In the genomic region with DNA sequence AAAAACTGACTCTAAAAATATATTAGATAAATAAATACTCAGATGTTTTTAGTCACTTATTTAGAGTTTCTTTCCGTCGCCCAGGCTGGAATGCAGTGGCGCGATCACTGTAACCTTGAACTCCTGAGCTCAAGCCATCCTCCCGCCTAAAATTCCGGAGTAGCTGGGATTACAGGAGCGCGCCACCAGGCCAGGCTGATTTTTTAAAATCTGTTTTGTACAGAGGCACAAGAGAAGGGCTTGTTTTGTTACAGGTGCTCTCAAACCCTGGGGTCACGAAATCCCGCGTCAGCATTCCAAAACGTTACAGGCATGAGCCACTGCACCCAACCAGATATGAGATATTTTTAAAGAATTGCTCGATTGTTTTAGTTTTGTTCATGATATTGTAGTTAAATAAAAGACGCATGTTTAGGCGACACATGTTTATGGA, we compare ENCODE assay signal across 39 cellular contexts.
"Had no signal": no experiment of that assay in that cellular context is flagged by ENCODE, and none has a peak within 500 bp of the region (broad histone marks: within the 10 kb centered on the region; RNA-seq: fewer than 3 reads in every experiment).

No MANE protein-coding gene starts in this region.

- H3K4me3 ChIP-seq: adrenal gland, body of pancreas, breast epithelium, cardiac muscle cell, coronary artery, dorsolateral prefrontal cortex, esophagus squamous epithelium, gastroesophageal sphincter, heart left ventricle had no signal

- H3K9me3 Mint-ChIP-seq: activated naive CD4-positive, alpha-beta T cell treated with anti-CD3 and anti-CD28 coated beads, Interleukin-2, amount 50 U/mL, for 24 hours; activated T-helper 1 cell treated with anti-CD3 and anti-CD28 coated beads, Interleukin-12 subunit alpha, Interleukin-12 subunit beta, Interleukin-2, Interleukin-4 antibody, amounts not matched to agents 30 ng/mL and 10 ng/mL and 1 ng/mL, durations not matched to agents 14 hours and 24 hours and 36 hours; activated T-helper 2 cell treated with anti-CD3 and anti-CD28 coated beads, Interferon-gamma antibody, Interleukin-2, Interleukin-4, amounts not matched to agents 10 μg/mL and 5 μg/mL and 100 μg/mL, durations not matched to agents 14 hours and 24 hours and 36 hours; dendritic cell treated with granulocyte-macrophage colony-stimulating factor and Interleukin-4, amounts not matched to agents 40 ng/mL and 50 ng/mL, for 4 days; endodermal cell; T-helper 2 cell treated with Interferon-gamma antibody and Interleukin-4, amounts not matched to agents 5 μg/mL and 100 μg/mL, for 36 hours had no signal

- DNase-seq: activated B cell treated with CpG ODN at 0.5 μM for 24 hours; activated CD4-positive, alpha-beta memory T cell treated with anti-CD3 and anti-CD28 coated beads for 36 hours; activated CD4-positive, alpha-beta T cell treated with anti-CD3 and anti-CD28 coated beads for 36 hours; activated CD4-positive, alpha-beta T cell treated with anti-CD3 and anti-CD28 coated beads, Interleukin-2, amount 10 ng/mL, durations not matched to agents 24 days and 14 days; activated CD8-positive, alpha-beta memory T cell treated with anti-CD3 and anti-CD28 coated beads, Interleukin-2, amount 10 ng/mL, durations not matched to agents 7 days and 5 days; activated CD8-positive, alpha-beta memory T cell treated with anti-CD3 and anti-CD28 coated beads, Interleukin-2, amount 50 U/mL, for 4 hours; activated CD8-positive, alpha-beta T cell treated with anti-CD3 and anti-CD28 coated beads, Interleukin-2, amount 10 ng/mL, durations not matched to agents 7 days and 5 days; activated effector memory CD4-positive, alpha-beta T cell treated with anti-CD3 and anti-CD28 coated beads, Interleukin-2, amount 50 U/mL, for 16 hours; activated naive CD4-positive, alpha-beta T cell treated with anti-CD3 and anti-CD28 coated beads for 36 hours; activated naive CD8-positive, alpha-beta T cell treated with anti-CD3 and anti-CD28 coated beads for 36 hours; activated naive CD8-positive, alpha-beta T cell treated with anti-CD3 and anti-CD28 coated beads, Interleukin-2, amount 50 U/mL, for 24 hours; activated T-cell treated with anti-CD3 and anti-CD28 coated beads, Interleukin-2, amount 50 U/mL, for 1 hour; activated T-cell treated with anti-CD3 and anti-CD28 coated beads, Interleukin-2, amount 50 U/mL, for 48 hours; adrenal gland; amygdala; aorta; body of pancreas; central memory CD4-positive, alpha-beta T cell; cerebellar nuclear complex; dorsolateral prefrontal cortex; effector memory CD4-positive, alpha-beta T cell; endodermal cell; esophagus squamous epithelium; foreskin melanocyte; heart left ventricle; hypothalamus; T-helper 17 cell; T1000; WERI-Rb-1 had no signal

- H3K4me3 Mint-ChIP-seq: activated B cell treated with CpG ODN at 0.5 μM for 24 hours; activated CD4-positive, alpha-beta memory T cell treated with anti-CD3 and anti-CD28 coated beads for 36 hours; activated CD4-positive, alpha-beta T cell treated with anti-CD3 and anti-CD28 coated beads for 36 hours; activated CD4-positive, alpha-beta T cell treated with anti-CD3 and anti-CD28 coated beads, Interleukin-2, amount 10 ng/mL, durations not matched to agents 24 days and 14 days; activated CD8-positive, alpha-beta memory T cell treated with anti-CD3 and anti-CD28 coated beads, Interleukin-2, amount 10 ng/mL, durations not matched to agents 7 days and 5 days; activated CD8-positive, alpha-beta T cell treated with anti-CD3 and anti-CD28 coated beads, Interleukin-2, amount 10 ng/mL, durations not matched to agents 7 days and 5 days; activated naive CD4-positive, alpha-beta T cell treated with anti-CD3 and anti-CD28 coated beads for 36 hours; activated naive CD4-positive, alpha-beta T cell treated with anti-CD3 and anti-CD28 coated beads, Interleukin-2, amount 50 U/mL, for 24 hours; activated naive CD8-positive, alpha-beta T cell treated with anti-CD3 and anti-CD28 coated beads for 36 hours; activated naive CD8-positive, alpha-beta T cell treated with anti-CD3 and anti-CD28 coated beads, Interleukin-2, amount 50 U/mL, for 24 hours; activated T-helper 1 cell treated with anti-CD3 and anti-CD28 coated beads, Interleukin-12 subunit alpha, Interleukin-12 subunit beta, Interleukin-2, Interleukin-4 antibody, amounts not matched to agents 30 ng/mL and 10 ng/mL and 1 ng/mL, durations not matched to agents 14 hours and 24 hours and 36 hours; dendritic cell treated with granulocyte-macrophage colony-stimulating factor and Interleukin-4, amounts not matched to agents 40 ng/mL and 50 ng/mL, for 4 days; endodermal cell; T-helper 17 cell; T-helper 2 cell treated with Interferon-gamma antibody and Interleukin-4, amounts not matched to agents 5 μg/mL and 100 μg/mL, for 36 hours had no signal

- H3K36me3 Mint-ChIP-seq: activated CD8-positive, alpha-beta memory T cell treated with anti-CD3 and anti-CD28 coated beads, Interleukin-2, amount 10 ng/mL, durations not matched to agents 7 days and 5 days; activated naive CD4-positive, alpha-beta T cell treated with anti-CD3 and anti-CD28 coated beads, Interleukin-2, amount 50 U/mL, for 24 hours had no signal

- H3K36me3 ChIP-seq: adrenal gland, breast epithelium, cardiac muscle cell, esophagus squamous epithelium, gastroesophageal sphincter, heart left ventricle, WERI-Rb-1 had no signal

- H3K9me3 ChIP-seq: adrenal gland, body of pancreas, breast epithelium, esophagus squamous epithelium, gastroesophageal sphincter had no signal

- H3K27ac Mint-ChIP-seq: activated B cell treated with CpG ODN at 0.5 μM for 24 hours; activated CD4-positive, alpha-beta memory T cell treated with anti-CD3 and anti-CD28 coated beads for 36 hours; activated CD4-positive, alpha-beta T cell treated with anti-CD3 and anti-CD28 coated beads for 36 hours; activated CD4-positive, alpha-beta T cell treated with anti-CD3 and anti-CD28 coated beads, Interleukin-2, amount 10 ng/mL, durations not matched to agents 24 days and 14 days; activated CD8-positive, alpha-beta memory T cell treated with anti-CD3 and anti-CD28 coated beads, Interleukin-2, amount 10 ng/mL, durations not matched to agents 7 days and 5 days; activated CD8-positive, alpha-beta T cell treated with anti-CD3 and anti-CD28 coated beads, Interleukin-2, amount 10 ng/mL, durations not matched to agents 7 days and 5 days; activated naive CD4-positive, alpha-beta T cell treated with anti-CD3 and anti-CD28 coated beads for 36 hours; activated naive CD4-positive, alpha-beta T cell treated with anti-CD3 and anti-CD28 coated beads, Interleukin-2, amount 50 U/mL, for 24 hours; activated naive CD8-positive, alpha-beta T cell treated with anti-CD3 and anti-CD28 coated beads for 36 hours; activated naive CD8-positive, alpha-beta T cell treated with anti-CD3 and anti-CD28 coated beads, Interleukin-2, amount 50 U/mL, for 24 hours; activated T-helper 1 cell treated with anti-CD3 and anti-CD28 coated beads, Interleukin-12 subunit alpha, Interleukin-12 subunit beta, Interleukin-2, Interleukin-4 antibody, amounts not matched to agents 30 ng/mL and 10 ng/mL and 1 ng/mL, durations not matched to agents 14 hours and 24 hours and 36 hours; activated T-helper 2 cell treated with anti-CD3 and anti-CD28 coated beads, Interferon-gamma antibody, Interleukin-2, Interleukin-4, amounts not matched to agents 10 μg/mL and 5 μg/mL and 100 μg/mL, durations not matched to agents 14 hours and 24 hours and 36 hours; dendritic cell treated with granulocyte-macrophage colony-stimulating factor and Interleukin-4, amounts not matched to agents 40 ng/mL and 50 ng/mL, for 4 days; endodermal cell; T-helper 17 cell; T-helper 2 cell treated with Interferon-gamma antibody and Interleukin-4, amounts not matched to agents 5 μg/mL and 100 μg/mL, for 36 hours had no signal

- H3K27ac ChIP-seq: adrenal gland, body of pancreas, breast epithelium, cardiac muscle cell, coronary artery, dorsolateral prefrontal cortex, esophagus squamous epithelium, gastroesophageal sphincter, heart left ventricle, WERI-Rb-1 had no signal

- ATAC-seq: activated CD4-positive, alpha-beta T cell treated with anti-CD3 and anti-CD28 coated beads for 36 hours; activated CD4-positive, CD25-positive, alpha-beta regulatory T cell treated with anti-CD3 and anti-CD28 coated beads, Interleukin-2, amount 50 U/mL, for 24 hours; activated CD8-positive, alpha-beta memory T cell treated with anti-CD3 and anti-CD28 coated beads, Interleukin-2, amount 10 ng/mL, durations not matched to agents 7 days and 5 days; activated CD8-positive, alpha-beta T cell treated with anti-CD3 and anti-CD28 coated beads, Interleukin-2, amount 10 ng/mL, durations not matched to agents 7 days and 5 days; activated naive CD8-positive, alpha-beta T cell treated with anti-CD3 and anti-CD28 coated beads, Interleukin-2, amount 50 U/mL, for 24 hours; body of pancreas; gastroesophageal sphincter; heart left ventricle; T-helper 17 cell had no signal

- H3K4me1 ChIP-seq: breast epithelium had no signal
